3 cellular contexts compared by ENCODE assay signal in genomic region chr5:174044855-174045254, GRCh38.
TF ChIP-seq lines count a peak whose summit lies in the region.

No MANE protein-coding gene starts in this region.

TF ChIP-seq in A549, 52 proteins besides CTCF, POLR2A, EP300 and RAD21:
- TF ChIP-seq RARB (CRISPR knock-in tag; IDR thresholded peaks at IDR 0.05) (no peak), JUNB (IDR thresholded peaks at IDR 0.05) (no peak), HDAC2 (IDR thresholded peaks at IDR 0.05) (no peak), ELK1 (IDR thresholded peaks at IDR 0.05; ENCODE audit: low read depth, low read length) (no peak), MAZ (IDR thresholded peaks at IDR 0.05; ENCODE audit: borderline replicate concordance, low read depth, low read length) (no peak), HES2 (IDR thresholded peaks at IDR 0.05) (no peak), MAFK (IDR thresholded peaks at IDR 0.05; ENCODE audit: partially characterized antibody) (no peak), HEYL (CRISPR knock-in tag; IDR thresholded peaks at IDR 0.05) (no peak), POLR2AphosphoS2 (conservative IDR thresholded peaks at IDR 0.05; ENCODE audit: low read length) (no peak), HOXB13 (CRISPR knock-in tag; IDR thresholded peaks at IDR 0.05; ENCODE audit: low read depth) (no peak), CBX8 (IDR thresholded peaks at IDR 0.05) (no peak), ATOH8 (CRISPR knock-in tag; IDR thresholded peaks at IDR 0.05; ENCODE audit: low read depth) (no peak), PBX3 (IDR thresholded peaks at IDR 0.05) (no peak), JUN (IDR thresholded peaks at IDR 0.05) (no peak), HOXA7 (CRISPR knock-in tag; IDR thresholded peaks at IDR 0.05) (no peak), E2F6 (IDR thresholded peaks at IDR 0.05; ENCODE audit: borderline replicate concordance, low read depth) (no peak), BHLHE40 (IDR thresholded peaks at IDR 0.05; ENCODE audit: low read depth, low read length) (no peak), SREBF2 (IDR thresholded peaks at IDR 0.05) (no peak), FOSL2 (IDR thresholded peaks at IDR 0.05) (no peak), FOSL2 (CRISPR knock-in tag; IDR thresholded peaks at IDR 0.05) (no peak)
TF ChIP-seq in A549: peak in this region for 0.

TF ChIP-seq in HCT116, 20 proteins besides CTCF, POLR2A, EP300 and RAD21:
- TF ChIP-seq SIN3A (IDR thresholded peaks at IDR 0.05; ENCODE audit: low read depth): peak; percentile 0; the same call in 1 of the 2 replicates
- no peak for TF ChIP-seq MAX (IDR thresholded peaks at IDR 0.05)
- no peak for TF ChIP-seq ZNF274 (IDR thresholded peaks at IDR 0.05; ENCODE audit: low read depth, low read length)
- no peak for TF ChIP-seq JUND (IDR thresholded peaks at IDR 0.05)
- no peak for TF ChIP-seq CBX3 (IDR thresholded peaks at IDR 0.05; ENCODE audit: low read depth)
- TF ChIP-seq POLR2AphosphoS5 (IDR thresholded peaks at IDR 0.05; ENCODE audit: low read depth, low read length): no peak

TF ChIP-seq in H1, 55 proteins besides CTCF, POLR2A, EP300 and RAD21:
- TF ChIP-seq CTBP2 (IDR thresholded peaks at IDR 0.05; ENCODE audit: borderline replicate concordance, insufficient read depth, insufficient read length, low read length) (no peak), TBP (IDR thresholded peaks at IDR 0.05; ENCODE audit: low read depth, low read length) (no peak), JUN (IDR thresholded peaks at IDR 0.05; ENCODE audit: low read depth, low read length) (no peak), POU5F1 (IDR thresholded peaks at IDR 0.05; ENCODE audit: low read depth, low read length) (no peak), NRF1 (IDR thresholded peaks at IDR 0.05; ENCODE audit: low read depth, low read length) (no peak), RBBP5 (IDR thresholded peaks at IDR 0.05; ENCODE audit: borderline replicate concordance, low read depth, low read length) (no peak), CHD7 (IDR thresholded peaks at IDR 0.05; ENCODE audit: insufficient replicate concordance, low read length) (no peak), E2F6 (IDR thresholded peaks at IDR 0.05) (no peak), SIRT6 (IDR thresholded peaks at IDR 0.05; ENCODE audit: low read length) (no peak), CEBPB (IDR thresholded peaks at IDR 0.05; ENCODE audit: low read depth, low read length) (no peak), RFX5 (IDR thresholded peaks at IDR 0.05; ENCODE audit: borderline replicate concordance, low read depth, low read length) (no peak)
TF ChIP-seq in H1: peak in this region for 0.
